ENCODE assay signal across 1 cellular context in the genomic region with DNA sequence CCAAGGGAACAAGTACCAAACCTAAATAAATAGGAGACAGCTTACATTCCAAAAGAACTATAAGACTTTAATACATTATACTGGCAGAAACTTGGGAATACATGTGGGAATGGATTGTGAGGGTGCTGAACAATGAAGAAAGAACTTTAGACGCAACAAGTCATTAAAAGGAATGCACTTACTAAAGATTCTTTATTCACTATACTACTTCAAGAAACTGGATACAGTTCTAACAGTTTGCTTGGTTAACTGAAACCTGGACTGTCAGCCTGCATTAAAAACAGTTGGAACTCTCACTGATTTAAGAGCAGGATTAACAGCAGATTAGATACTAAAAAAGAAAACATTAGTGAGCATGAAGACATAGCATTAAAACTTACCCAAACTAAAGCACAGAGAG.
TF ChIP-seq lines count a peak whose summit lies in the region.

No MANE protein-coding gene starts in this region.

TF ChIP-seq in HepG2, 621 proteins besides CTCF, POLR2A, EP300 and RAD21:
- TF ChIP-seq CSRNP1 (CRISPR knock-in tag; IDR thresholded peaks at IDR 0.05), result no peak
